Comparison of ENCODE assay signal across 1 cellular context in genomic region chr7:73325424-73325823, GRCh38.
A peak's percentile ranks its signal among the peaks of the same experiment; 100 is the strongest.
TF ChIP-seq lines count a peak whose summit lies in the region.
"Not testable (repeated sequence)": the region's sequence is repeated elsewhere in the genome, so short reads cannot be mapped to it uniquely, and the experiment has no call there.

No MANE protein-coding gene starts in this region.

TF ChIP-seq in HepG2, 621 proteins besides CTCF, POLR2A, EP300 and RAD21 (continued from another document and continues in another):
- peak; percentile 55 for TF ChIP-seq ZNF687 (CRISPR knock-in tag; IDR thresholded peaks at IDR 0.05)
- peak; percentile 14 for TF ChIP-seq SKI (IDR thresholded peaks at IDR 0.05; ENCODE audit: partially characterized antibody)
- TF ChIP-seq TBX2 (CRISPR knock-in tag; IDR thresholded peaks at IDR 0.05; ENCODE audit: borderline replicate concordance), result peak; percentile 81
- peak; percentile 97 for TF ChIP-seq TFE3 (CRISPR knock-in tag; IDR thresholded peaks at IDR 0.05)
- peak; percentile 97 for TF ChIP-seq SOX5 (CRISPR knock-in tag; IDR thresholded peaks at IDR 0.05; ENCODE audit: borderline replicate concordance)
- TF ChIP-seq KLF16 (CRISPR knock-in tag; IDR thresholded peaks at IDR 0.05), result peak in 1 of 2 experiments; percentile 61; a peak in 1 of 4 replicates
- TF ChIP-seq ZNF205 (CRISPR knock-in tag; IDR thresholded peaks at IDR 0.05), result peak; percentile 56; the same call in 1 of the 2 replicates
- TF ChIP-seq DMAP1 (CRISPR knock-in tag; IDR thresholded peaks at IDR 0.05), result peak; percentile 52; the same call in 1 of the 2 replicates
- peak; percentile 49; the same call in 1 of the 2 replicates for TF ChIP-seq MIER2 (CRISPR knock-in tag; IDR thresholded peaks at IDR 0.05)
- peak; percentile 24; the same call in 1 of the 2 replicates for TF ChIP-seq REPIN1 (CRISPR knock-in tag; IDR thresholded peaks at IDR 0.05; ENCODE audit: borderline replicate concordance, low read depth)
- peak; percentile 87 for TF ChIP-seq NCOA2 (CRISPR knock-in tag; IDR thresholded peaks at IDR 0.05)
- TF ChIP-seq ZNF792 (CRISPR knock-in tag; IDR thresholded peaks at IDR 0.05), result peak; percentile 90
- peak; percentile 33; the same call in 1 of the 2 replicates for TF ChIP-seq RCOR2 (CRISPR knock-in tag; IDR thresholded peaks at IDR 0.05)
- peak; percentile 31; the same call in 1 of the 2 replicates for TF ChIP-seq ZNF710 (CRISPR knock-in tag; IDR thresholded peaks at IDR 0.05; ENCODE audit: borderline replicate concordance)
- peak; percentile 67; the same call in 1 of the 2 replicates for TF ChIP-seq IKZF5 (CRISPR knock-in tag; IDR thresholded peaks at IDR 0.05)
- peak; percentile 87 for TF ChIP-seq RXRB (CRISPR knock-in tag; IDR thresholded peaks at IDR 0.05; ENCODE audit: borderline replicate concordance)
- TF ChIP-seq ZNF644 (CRISPR knock-in tag; IDR thresholded peaks at IDR 0.05; ENCODE audit: low read depth), result peak; percentile 78
- not testable (repeated sequence) for TF ChIP-seq FOXP1 (IDR thresholded peaks at IDR 0.05); MAZ (IDR thresholded peaks at IDR 0.05; ENCODE audit: borderline replicate concordance, low read depth, low read length); HNF4G (CRISPR knock-in tag; IDR thresholded peaks at IDR 0.05; ENCODE audit: borderline replicate concordance, low read depth)
- TF ChIP-seq FOXP1 (CRISPR knock-in tag; IDR thresholded peaks at IDR 0.05), result peak; percentile 73
- TF ChIP-seq ZNF574 (CRISPR knock-in tag; IDR thresholded peaks at IDR 0.05), result peak; percentile 67
- peak; percentile 81 for TF ChIP-seq HDAC2 (CRISPR knock-in tag; IDR thresholded peaks at IDR 0.05)
- TF ChIP-seq MAZ (CRISPR knock-in tag; IDR thresholded peaks at IDR 0.05; ENCODE audit: low read depth), result peak; percentile 48
- peak; percentile 92 for TF ChIP-seq TFAP4 (IDR thresholded peaks at IDR 0.05; ENCODE audit: borderline replicate concordance, low read depth)
- TF ChIP-seq ZNF639 (CRISPR knock-in tag; conservative IDR thresholded peaks at IDR 0.05), result peak; percentile 71; the same call in 1 of the 2 replicates
- TF ChIP-seq ZNF614 (CRISPR knock-in tag; IDR thresholded peaks at IDR 0.05; ENCODE audit: borderline replicate concordance), result peak; percentile 43; the same call in 1 of the 2 replicates
- 0 out of 2 replicates have a peak, but pooled peaks have one; percentile 21 for TF ChIP-seq ETV5 (CRISPR knock-in tag; IDR thresholded peaks at IDR 0.05; ENCODE audit: borderline replicate concordance)
- 0 out of 2 replicates have a peak, but pooled peaks have one; percentile 13 for TF ChIP-seq NFYB (CRISPR knock-in tag; IDR thresholded peaks at IDR 0.05)
- peak; percentile 43 for TF ChIP-seq NR2F6 (IDR thresholded peaks at IDR 0.05)
- TF ChIP-seq NR2F6 (CRISPR knock-in tag; IDR thresholded peaks at IDR 0.05), result peak; percentile 92
- TF ChIP-seq MED1 (CRISPR knock-in tag; IDR thresholded peaks at IDR 0.05), result peak; percentile 56; the same call in 1 of the 2 replicates
- peak; percentile 29; the same call in 1 of the 2 replicates for TF ChIP-seq ZGPAT (CRISPR knock-in tag; IDR thresholded peaks at IDR 0.05)
- peak; percentile 73 for TF ChIP-seq PAXIP1 (CRISPR knock-in tag; conservative IDR thresholded peaks at IDR 0.05)
- peak; percentile 16; the same call in 1 of the 2 replicates for TF ChIP-seq HNF4G (IDR thresholded peaks at IDR 0.05; ENCODE audit: borderline replicate concordance, low read depth, low read length)
- TF ChIP-seq FOXK2 (IDR thresholded peaks at IDR 0.05), result 0 out of 2 replicates have a peak, but pooled peaks have one; percentile 11
- TF ChIP-seq HMG20B (CRISPR knock-in tag; conservative IDR thresholded peaks at IDR 0.05), result 0 out of 2 replicates have a peak, but pooled peaks have one; percentile 37
- 0 out of 2 replicates have a peak, but pooled peaks have one; percentile 51 for TF ChIP-seq ERF (CRISPR knock-in tag; IDR thresholded peaks at IDR 0.05)
- peak in 1 of 2 experiments; percentile 77; a peak in 2 of 4 replicates for TF ChIP-seq ATF4 (CRISPR knock-in tag; IDR thresholded peaks at IDR 0.05)
